8 cellular contexts compared by ENCODE assay signal in the genomic region with DNA sequence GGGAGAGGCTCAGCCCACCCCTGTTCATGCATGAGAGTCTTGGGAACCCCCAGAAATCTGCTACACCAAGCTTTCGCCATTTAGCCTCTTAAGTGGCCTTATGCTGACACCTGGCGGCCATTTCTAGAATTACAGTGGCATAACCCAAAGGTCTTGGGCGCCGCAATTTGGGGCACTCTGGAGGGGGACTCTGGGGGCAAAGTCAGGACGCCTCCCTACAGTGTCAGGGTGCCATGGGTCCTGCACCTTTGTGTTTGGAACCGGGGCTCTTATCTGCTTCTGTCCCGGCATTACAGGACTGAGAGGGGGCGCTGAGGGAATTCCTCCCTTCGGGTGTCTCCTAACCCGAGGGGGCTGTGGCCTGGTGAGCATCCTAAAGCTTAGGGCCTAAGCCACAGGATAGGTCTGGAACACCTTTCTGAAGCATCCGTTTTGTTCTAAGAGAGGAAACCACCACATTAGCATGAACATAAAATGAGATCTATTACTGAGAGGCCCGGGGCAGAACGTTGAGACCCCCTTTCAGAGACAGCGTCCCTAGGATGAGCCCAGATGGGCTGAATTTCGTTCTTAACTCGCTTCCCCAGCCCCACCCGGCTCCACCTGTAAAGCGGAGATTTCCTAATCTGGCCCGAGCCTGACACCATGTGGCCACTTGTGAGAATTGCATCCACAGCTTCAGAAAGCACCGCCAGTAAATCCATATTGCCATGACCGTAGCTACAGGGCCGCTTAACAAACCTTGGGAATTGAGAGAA. TPM values are rescaled to one million over a fixed set of nuclear protein-coding genes. Genes with fewer than 3 reads are reported as not detected.
A peak's percentile ranks its signal among the peaks of the same experiment; 100 is the strongest.
DNase-seq lines count a peak whose midpoint lies in the region; ATAC-seq, FAIRE-seq and TF ChIP-seq lines count a peak whose summit lies in the region.

No MANE protein-coding gene starts in this region.

- H3K4me3 Mint-ChIP-seq in activated naive CD8-positive, alpha-beta T cell: peak overlapping the region; percentile 5
- H3K4me3 Mint-ChIP-seq in progenitor cell of endocrine pancreas (ENCODE audit: low read depth): no peak overlapping the region

- peak; percentile 87 for FAIRE-seq in G401.6 (lab: Jason Lieb, UNC)

- no peaks in the 10 kb centered on the region for H3K9me2 ChIP-seq in SU-DHL-6 (replicated peaks; ENCODE audit: insufficient read depth, low read length)

- H3K27ac ChIP-seq in SU-DHL-6 (ENCODE audit: low read depth, low read length): no peak overlapping the region

- H3K36me3 ChIP-seq in SU-DHL-6 (ENCODE audit: low read length): no peaks in the 10 kb centered on the region

- H3K4me1 Mint-ChIP-seq in activated naive CD8-positive, alpha-beta T cell (ENCODE audit: low read depth): peaks cover 6% of the 10 kb centered on the region
- peaks cover 2% of the 10 kb centered on the region for H3K4me1 Mint-ChIP-seq in progenitor cell of endocrine pancreas (ENCODE audit: low read depth)

- ATAC-seq in Right ventricle myocardium inferior (peak; percentile 53), HG03108 (IDR thresholded peaks at IDR 0.05; ENCODE audit: unreplicated experiment) (no peak)

- H3K4me3 ChIP-seq in SU-DHL-6 (ENCODE audit: insufficient read depth, low read length, poor library complexity, severe bottlenecking): no peak overlapping the region

- H3K9ac ChIP-seq in SU-DHL-6 (ENCODE audit: low read length): no peak overlapping the region

- no peak overlapping the region for H3K4me2 ChIP-seq in SU-DHL-6 (ENCODE audit: low read depth, low read length, poor library complexity, severe bottlenecking)

- intact Hi-C loops in Right ventricle myocardium inferior (cut with DNase I): loop anchor here (1.0 to 2.0 kb wide), 2 partner anchors 269 to 314 kb away; no protein-coding TSS in a partner anchor

- no peaks in the 10 kb centered on the region for H3K36me3 Mint-ChIP-seq in activated naive CD8-positive, alpha-beta T cell
- H3K36me3 Mint-ChIP-seq in progenitor cell of endocrine pancreas (ENCODE audit: insufficient read depth): no peaks in the 10 kb centered on the region

- H2AFZ ChIP-seq in SU-DHL-6 (ENCODE audit: low read depth, low read length, severe bottlenecking): no peak overlapping the region

- H3K9me3 ChIP-seq in SU-DHL-6 (ENCODE audit: insufficient read depth, low read length): no peaks in the 10 kb centered on the region

- peak; percentile 91 for DNase-seq in NAMALWA (ENCODE audit: low spot score)
- DNase-seq in Right ventricle myocardium inferior (ENCODE audit: missing footprints): no peak
- DNase-seq in progenitor cell of endocrine pancreas (ENCODE audit: low spot score, unreplicated experiment): peak; percentile 74
- peak; percentile 82 for DNase-seq in ureter (ENCODE audit: low spot score)

- H3F3A ChIP-seq in SU-DHL-6 (ENCODE audit: insufficient read depth): no peaks in the 10 kb centered on the region

- H3K79me2 ChIP-seq in SU-DHL-6 (ENCODE audit: insufficient read depth, low read length): no peaks in the 10 kb centered on the region

- TF ChIP-seq CTCF in SU-DHL-6 (IDR thresholded peaks at IDR 0.05; ENCODE audit: insufficient read depth, low read length, poor library complexity, severe bottlenecking) (peak; percentile 82), progenitor cell of endocrine pancreas (IDR thresholded peaks at IDR 0.05; ENCODE audit: unreplicated experiment) (peak; percentile 77)

- no peak overlapping the region for H3K27ac Mint-ChIP-seq in activated naive CD8-positive, alpha-beta T cell
- no peak overlapping the region for H3K27ac Mint-ChIP-seq in progenitor cell of endocrine pancreas

- H3K9me3 Mint-ChIP-seq in activated naive CD8-positive, alpha-beta T cell (ENCODE audit: low read depth): no peaks in the 10 kb centered on the region
- no peaks in the 10 kb centered on the region for H3K9me3 Mint-ChIP-seq in progenitor cell of endocrine pancreas (ENCODE audit: low read depth)

- H4K20me1 ChIP-seq in SU-DHL-6 (ENCODE audit: low read depth, low read length): no peaks in the 10 kb centered on the region

- H3K27me3 ChIP-seq in SU-DHL-6 (ENCODE audit: low read length): no peaks in the 10 kb centered on the region

- H3K27me3 Mint-ChIP-seq in activated naive CD8-positive, alpha-beta T cell: peaks cover 19% of the 10 kb centered on the region
- H3K27me3 Mint-ChIP-seq in progenitor cell of endocrine pancreas: peaks cover 37% of the 10 kb centered on the region

RNA-seq across cellular contexts. Expression of a gene that starts 9.3 kb away (rescaled TPM):
- total RNA-seq in Right ventricle myocardium inferior (not detected), progenitor cell of endocrine pancreas (68.7 and 75.2 TPM in 2 replicates), ureter (not detected)

RNA-seq across cellular contexts. Expression of a gene that starts 12.5 kb away (rescaled TPM):
- total RNA-seq in Right ventricle myocardium inferior (80.9 TPM), progenitor cell of endocrine pancreas (4,678 and 5,100 TPM in 2 replicates), ureter (61.1 TPM)

RNA-seq across cellular contexts. Expression of a gene that starts 19.9 kb away (rescaled TPM):
- total RNA-seq in Right ventricle myocardium inferior (not detected), progenitor cell of endocrine pancreas (0.53 and 1.1 TPM in 2 replicates), ureter (4.3 TPM)

Comparison
In these comparisons a context has a peak if more than half of its experiments do, and no peak if none do; other contexts are left out.
1. RNA of a gene that starts 9.3 kb away (total RNA-seq): 68.7 to 75.2 TPM in progenitor cell of endocrine pancreas; not detected in Right ventricle myocardium inferior (single experiment) and not detected in ureter (single experiment); every median in the first group is over 10 times any median in the second.
2. RNA of a gene that starts 12.5 kb away (total RNA-seq): 4,678 to 5,100 TPM in progenitor cell of endocrine pancreas; 80.9 TPM in Right ventricle myocardium inferior (single experiment) and 61.1 TPM in ureter (single experiment); every median in the first group is over 10 times any median in the second.